8 cellular contexts compared by ENCODE assay signal in genomic region chr16:81445143-81445922, GRCh38. TPM values are rescaled to one million over a fixed set of nuclear protein-coding genes. Genes with fewer than 3 reads are reported as not detected.
A peak's percentile ranks its signal among the peaks of the same experiment; 100 is the strongest.
DNase-seq lines count a peak whose midpoint lies in the region; ATAC-seq and TF ChIP-seq lines count a peak whose summit lies in the region.

No MANE protein-coding gene starts in this region.

- no peak for DNase-seq in activated CD4-positive, CD25-positive, alpha-beta regulatory T cell (lab: John Stamatoyannopoulos, UW)
- DNase-seq in T-helper 2 cell = peak in 3 of 5 experiments; percentile 26 to 66 (median 29)
- peak in 1 of 2 donors; percentile 40 for DNase-seq in central memory CD8-positive, alpha-beta T cell (ENCODE audit: low spot score in 2 of 2)
- DNase-seq in left lung = peak in 1 of 2 donors; percentile 89

- no peaks in the 10 kb centered on the region for H3K9me3 ChIP-seq in left lung

- no peaks in the 10 kb centered on the region for H3K9me3 Mint-ChIP-seq in central memory CD8-positive, alpha-beta T cell
- peaks cover 2% of the 10 kb centered on the region for H3K9me3 Mint-ChIP-seq in stimulated activated naive CD8-positive, alpha-beta T cell treated with anti-CD3 and anti-CD28 coated beads, Interleukin-15, Interleukin-2, amounts not matched to agents 100 ng/mL and 50 ng/mL, for 24 hours

- H3K36me3 ChIP-seq in left lung = no peaks in the 10 kb centered on the region

- H3K4me3 ChIP-seq in left lung = peak overlapping the region; percentile 69 to 90

- intact Hi-C loops in left lung (cut with DNase I) = no loop called here

- H3K27ac ChIP-seq in left lung = peak overlapping the region; percentile 94 to 96

- ATAC-seq in activated CD4-positive, CD25-positive, alpha-beta regulatory T cell treated with anti-CD3 and anti-CD28 coated beads, Interleukin-2, amount 50 U/mL, for 24 hours = peak; percentile 22 to 36
- ATAC-seq in HG03135 (IDR thresholded peaks at IDR 0.05; ENCODE audit: unreplicated experiment) = peak; percentile 32
- ATAC-seq in central memory CD8-positive, alpha-beta T cell (replicated peaks; ENCODE audit: extremely low read depth, poor library complexity, severe bottlenecking) = peak; percentile 16
- ATAC-seq in left lung = peak; percentile 34
- ATAC-seq in GM21576 (IDR thresholded peaks at IDR 0.05; ENCODE audit: unreplicated experiment) = no peak

- H3K4me3 Mint-ChIP-seq in central memory CD8-positive, alpha-beta T cell = peak overlapping the region; percentile 92
- peak overlapping the region; percentile 88 for H3K4me3 Mint-ChIP-seq in stimulated activated naive CD8-positive, alpha-beta T cell treated with anti-CD3 and anti-CD28 coated beads, Interleukin-15, Interleukin-2, amounts not matched to agents 100 ng/mL and 50 ng/mL, for 24 hours

- H3K4me1 ChIP-seq in left lung = peaks cover 23 to 47% of the 10 kb centered on the region in 2 donors

- peak in 1 of 2 donors; percentile 14 for TF ChIP-seq CTCF in left lung (IDR thresholded peaks at IDR 0.05)

- peak overlapping the region; percentile 93 for H3K27ac Mint-ChIP-seq in central memory CD8-positive, alpha-beta T cell (ENCODE audit: low read depth)
- peak overlapping the region; percentile 86 for H3K27ac Mint-ChIP-seq in stimulated activated naive CD8-positive, alpha-beta T cell treated with anti-CD3 and anti-CD28 coated beads, Interleukin-15, Interleukin-2, amounts not matched to agents 100 ng/mL and 50 ng/mL, for 24 hours

- peaks cover 28% of the 10 kb centered on the region for H3K36me3 Mint-ChIP-seq in central memory CD8-positive, alpha-beta T cell (ENCODE audit: insufficient read depth)
- H3K36me3 Mint-ChIP-seq in stimulated activated naive CD8-positive, alpha-beta T cell treated with anti-CD3 and anti-CD28 coated beads, Interleukin-15, Interleukin-2, amounts not matched to agents 100 ng/mL and 50 ng/mL, for 24 hours (ENCODE audit: low read depth) = peaks cover 4% of the 10 kb centered on the region

- H3K27me3 Mint-ChIP-seq in central memory CD8-positive, alpha-beta T cell = no peaks in the 10 kb centered on the region
- H3K27me3 Mint-ChIP-seq in stimulated activated naive CD8-positive, alpha-beta T cell treated with anti-CD3 and anti-CD28 coated beads, Interleukin-15, Interleukin-2, amounts not matched to agents 100 ng/mL and 50 ng/mL, for 24 hours = peaks cover 3% of the 10 kb centered on the region

- H3K27me3 ChIP-seq in left lung = no peaks in the 10 kb centered on the region

- H3K4me1 Mint-ChIP-seq in central memory CD8-positive, alpha-beta T cell = peaks cover 49% of the 10 kb centered on the region
- H3K4me1 Mint-ChIP-seq in stimulated activated naive CD8-positive, alpha-beta T cell treated with anti-CD3 and anti-CD28 coated beads, Interleukin-15, Interleukin-2, amounts not matched to agents 100 ng/mL and 50 ng/mL, for 24 hours (ENCODE audit: low read depth) = peaks cover 55% of the 10 kb centered on the region

RNA-seq across cellular contexts. Expression of gene CMIP, which starts 0.7 kb away (rescaled TPM):
- total RNA-seq in left lung = 10 to 100 TPM; 50.8 to 55.8 TPM

Comparison
In these comparisons a context has a peak if more than half of its experiments do, and no peak if none do; other contexts are left out.
1. DNase-seq: peak in T-helper 2 cell (3 of 5); none in activated CD4-positive, CD25-positive, alpha-beta regulatory T cell (0 of 4).